ENCODE assay signal across 25 cellular contexts in genomic region chrX:32572644-32573043, GRCh38.
"Had no signal": no experiment of that assay in that cellular context is flagged by ENCODE, and none has a peak within 500 bp of the region (broad histone marks: within the 10 kb centered on the region; RNA-seq: fewer than 3 reads in every experiment).

No MANE protein-coding gene starts in this region.

- H3K9me3 Mint-ChIP-seq: activated T-helper 17 cell treated with anti-CD3 and anti-CD28 coated beads, Interleukin-2, amount 50 U/mL, for 72 hours; dendritic cell treated with granulocyte-macrophage colony-stimulating factor and Interleukin-4, amounts not matched to agents 40 ng/mL and 50 ng/mL, for 4 days; natural killer cell treated with Interleukin-12 subunit alpha and Interleukin-12 subunit beta and Interleukin-15 and Interleukin-18, amount 100 ng/mL, for 72 hours had no signal

- H3K36me3 Mint-ChIP-seq: activated naive CD8-positive, alpha-beta T cell; immature natural killer cell; natural killer cell treated with Interleukin-12 subunit alpha and Interleukin-12 subunit beta and Interleukin-15 and Interleukin-18, amount 100 ng/mL, for 72 hours had no signal

- H3K27me3 Mint-ChIP-seq: activated naive CD8-positive, alpha-beta T cell; activated T-helper 17 cell treated with anti-CD3 and anti-CD28 coated beads, Interleukin-2, amount 50 U/mL, for 72 hours; dendritic cell treated with granulocyte-macrophage colony-stimulating factor and Interleukin-4, amounts not matched to agents 40 ng/mL and 50 ng/mL, for 4 days; natural killer cell treated with Interleukin-12 subunit alpha and Interleukin-12 subunit beta and Interleukin-15 and Interleukin-18, amount 100 ng/mL, for 72 hours had no signal

- DNase-seq: activated CD4-positive, alpha-beta T cell treated with anti-CD3 and anti-CD28 coated beads for 1 hour; activated CD4-positive, alpha-beta T cell treated with anti-CD3 and anti-CD28 coated beads, Interleukin-2, amount 50 U/mL, for 1 hour; activated CD8-positive, alpha-beta memory T cell treated with anti-CD3 and anti-CD28 coated beads, Interleukin-2, amount 50 U/mL, for 4 hours; activated T-cell treated with anti-CD3 and anti-CD28 coated beads, Interleukin-2, amount 50 U/mL, for 24 hours; adrenal gland; effector CD4-positive, alpha-beta T cell; erythroblast; foreskin fibroblast; immature natural killer cell; kidney glomerular epithelial cell; left lung; pancreas; psoas muscle; stimulated activated CD4-positive, alpha-beta T cell treated with anti-CD3 and anti-CD28 coated beads, Interleukin-4, amount 100 ng/mL, for 24 hours; stimulated activated naive CD8-positive, alpha-beta T cell treated with anti-CD3 and anti-CD28 coated beads, Interleukin-15, Interleukin-2, amounts not matched to agents 100 U/mL and 50 U/mL, for 24 hours; upper lobe of right lung; WERI-Rb-1 had no signal

- H3K4me3 Mint-ChIP-seq: activated naive CD8-positive, alpha-beta T cell; activated T-cell treated with anti-CD3 and anti-CD28 coated beads, Interleukin-2, amount 50 U/mL, for 24 hours; activated T-helper 17 cell treated with anti-CD3 and anti-CD28 coated beads, Interleukin-2, amount 50 U/mL, for 72 hours; dendritic cell treated with granulocyte-macrophage colony-stimulating factor and Interleukin-4, amounts not matched to agents 40 ng/mL and 50 ng/mL, for 4 days; immature natural killer cell; natural killer cell treated with Interleukin-12 subunit alpha and Interleukin-12 subunit beta and Interleukin-15 and Interleukin-18, amount 100 ng/mL, for 72 hours had no signal

- H3K36me3 ChIP-seq: adrenal gland, cardiac muscle cell, left lung, neutrophil, pancreas, right atrium auricular region, upper lobe of right lung, WERI-Rb-1 had no signal

- H3K9me3 ChIP-seq: adrenal gland, left lung, neutrophil, pancreas, psoas muscle, right atrium auricular region, upper lobe of right lung had no signal

- H3K27ac ChIP-seq: adrenal gland, cardiac muscle cell, left lung, neutrophil, pancreas, psoas muscle, right atrium auricular region, upper lobe of right lung, WERI-Rb-1 had no signal

- H3K27ac Mint-ChIP-seq: activated naive CD8-positive, alpha-beta T cell; activated T-cell treated with anti-CD3 and anti-CD28 coated beads, Interleukin-2, amount 50 U/mL, for 24 hours; activated T-helper 17 cell treated with anti-CD3 and anti-CD28 coated beads, Interleukin-2, amount 50 U/mL, for 72 hours; dendritic cell treated with granulocyte-macrophage colony-stimulating factor and Interleukin-4, amounts not matched to agents 40 ng/mL and 50 ng/mL, for 4 days; immature natural killer cell; natural killer cell treated with Interleukin-12 subunit alpha and Interleukin-12 subunit beta and Interleukin-15 and Interleukin-18, amount 100 ng/mL, for 72 hours had no signal

- H3K4me1 Mint-ChIP-seq: activated T-helper 17 cell treated with anti-CD3 and anti-CD28 coated beads, Interleukin-2, amount 50 U/mL, for 72 hours; immature natural killer cell had no signal

- H3K4me1 ChIP-seq: adrenal gland, left lung, pancreas, psoas muscle, right atrium auricular region, upper lobe of right lung had no signal

- H3K27me3 ChIP-seq: adrenal gland, cardiac muscle cell, left lung, neutrophil, pancreas, right atrium auricular region, upper lobe of right lung had no signal

- H3K4me3 ChIP-seq: adrenal gland, cardiac muscle cell, left lung, lung, pancreas, psoas muscle, right atrium auricular region, upper lobe of right lung had no signal

- ATAC-seq: activated T-helper 17 cell treated with anti-CD3 and anti-CD28 coated beads, Interleukin-2, amount 50 U/mL, for 72 hours; left lung; natural killer cell treated with Interleukin-12 subunit alpha and Interleukin-12 subunit beta and Interleukin-15 and Interleukin-18, amount 100 ng/mL, for 72 hours; pancreas; stimulated activated naive CD8-positive, alpha-beta T cell treated with anti-CD3 and anti-CD28 coated beads, Interleukin-15, Interleukin-2, amounts not matched to agents 100 U/mL and 50 U/mL, for 24 hours; upper lobe of right lung had no signal
